15 cellular contexts compared by ENCODE assay signal in genomic region chr6:144186817-144187625, GRCh38. TPM values are rescaled to one million over a fixed set of nuclear protein-coding genes. Genes with fewer than 3 reads are reported as not detected.
A peak's percentile ranks its signal among the peaks of the same experiment; 100 is the strongest.
DNase-seq lines count a peak whose midpoint lies in the region; ATAC-seq, FAIRE-seq and TF ChIP-seq lines count a peak whose summit lies in the region.
"Had no signal": no experiment of that assay in that cellular context is flagged by ENCODE, and none has a peak within 500 bp of the region (broad histone marks: within the 10 kb centered on the region; RNA-seq: fewer than 3 reads in every experiment).

No MANE protein-coding gene starts in this region.

- POLR2A ChIA-PET in GM12878 (lab: Charles Lee): no interaction called here

- CTCF ChIA-PET in GM12878 (lab: Yijun Ruan, JAX): no interaction called here

- peak overlapping the region; percentile 84 for H2BK12ac ChIP-seq in neuronal stem cell (ENCODE audit: low read length)

- H3K79me2 ChIP-seq in GM12878 (ENCODE audit: control insufficient read depth, insufficient read depth, low read length): peaks cover 3% of the 10 kb centered on the region; the same call in 1 of the 2 replicates

- SMC1A ChIA-PET in GM12878 (lab: Charles Lee; ENCODE audit: uncharacterized antibody, unreplicated experiment): no interaction called here

- H3K23ac ChIP-seq in neuronal stem cell (ENCODE audit: low read depth, low read length, poor library complexity): peak overlapping the region; percentile 69

- no peaks in the 10 kb centered on the region for H4K20me1 ChIP-seq in GM12878 (ENCODE audit: control insufficient read depth, insufficient read depth)

- intact Hi-C loops in GM12878 (cut with micrococcal nuclease; ENCODE audit: unreplicated experiment): no loop called here
- intact Hi-C loops in testis (cut with DNase I; ENCODE audit: low total_unique reads): no loop called here

- H2BK15ac ChIP-seq in neuronal stem cell (ENCODE audit: low read length): no peak overlapping the region

- H3K36me3 ChIP-seq in GM12878 (ENCODE audit: control insufficient read depth in 2 of 2, insufficient read depth in 2 of 2, low read length in 1 of 2) (peaks cover 12 to 18% of the 10 kb centered on the region in 2 experiments; a peak in 3 of 4 replicates), neuronal stem cell (replicated peaks in 1 of 2; ENCODE audit: control insufficient read depth in 2 of 2, insufficient read depth in 2 of 2, low read length in 2 of 2) (no peaks in the 10 kb centered on the region), testis (ENCODE audit: low read depth, missing control alignments) (no peaks in the 10 kb centered on the region)

- DNase-seq in activated gamma-delta T cell (lab: John Stamatoyannopoulos, UW) (peak; percentile 7), activated gamma-delta T cell treated with Interleukin-2 at 50 U/mL for 16 hours (no peak), GM12878 (ENCODE audit: low read depth, low spot score) (no peak), neuronal stem cell (ENCODE audit: low spot score) (no peak), testis (no peak), DMS153 (lab: John Stamatoyannopoulos, UW) (no peak), GM12892 (ENCODE audit: insufficient read length) (no peak)
- DNase-seq: Caco-2; CD8-positive, alpha-beta memory T cell; DMS53; GF-D8 had no signal

- H4K8ac ChIP-seq in neuronal stem cell (ENCODE audit: low read depth, low read length): no peak overlapping the region

- FAIRE-seq in GM12878 (lab: Jason Lieb, UNC) (no peak), GM12892 (lab: Jason Lieb, UNC) (no peak)
- FAIRE-seq: H54 had no signal

- no peaks in the 10 kb centered on the region; the same call in 1 of the 3 replicates for H3K9me3 ChIP-seq in GM12878 (replicated peaks; ENCODE audit: control insufficient read depth, insufficient read depth, low read length)
- H3K9me3 ChIP-seq in neuronal stem cell (replicated peaks in 1 of 2; ENCODE audit: control insufficient read depth in 2 of 2, insufficient read depth in 1 of 2, low read depth in 1 of 2, low read length in 2 of 2): peaks cover 0 to 5% of the 10 kb centered on the region in 2 donors
- no peaks in the 10 kb centered on the region for H3K9me3 ChIP-seq in testis
- H3K9me3 ChIP-seq: Caco-2 had no signal

- peak overlapping the region; percentile 31 for H2BK120ac ChIP-seq in neuronal stem cell (ENCODE audit: low read depth, low read length)

- H3K4me1 ChIP-seq in GM12878 (ENCODE audit: control insufficient read depth, insufficient read depth, low read length) (peaks cover 7% of the 10 kb centered on the region; the same call in 1 of the 2 replicates), neuronal stem cell (ENCODE audit: control insufficient read depth in 2 of 2, insufficient read depth in 1 of 2, low read depth in 1 of 2, low read length in 2 of 2) (no peaks in the 10 kb centered on the region), testis (no peaks in the 10 kb centered on the region)
- H3K4me1 ChIP-seq: Caco-2 had no signal

- H2BK5ac ChIP-seq in neuronal stem cell (ENCODE audit: low read length): no peak overlapping the region

- in situ Hi-C loops in GM12878 (cut with MboI): no loop called here

- no peak overlapping the region for H4K91ac ChIP-seq in neuronal stem cell (ENCODE audit: low read depth, low read length, poor library complexity)

- H3K14ac ChIP-seq in neuronal stem cell (ENCODE audit: low read length): no peak overlapping the region

- RAD21 ChIA-PET in GM12878 (lab: Charles Lee; ENCODE audit: unreplicated experiment): no interaction called here

- H3K9ac ChIP-seq in GM12878 (ENCODE audit: control insufficient read depth, insufficient read depth, low read length) (no peak overlapping the region), neuronal stem cell (ENCODE audit: low read depth, low read length, poor library complexity) (no peak overlapping the region)

- no peak for ATAC-seq in GM12878
- ATAC-seq in GM21619 (IDR thresholded peaks at IDR 0.05; ENCODE audit: unreplicated experiment): no peak

- H3K4me2 ChIP-seq in GM12878 (ENCODE audit: control insufficient read depth, insufficient read depth) (no peak overlapping the region), neuronal stem cell (ENCODE audit: insufficient read depth, low read length, poor library complexity, severe bottlenecking) (no peak overlapping the region)

- peak overlapping the region; percentile 70 for H2AK5ac ChIP-seq in neuronal stem cell (ENCODE audit: low read depth, low read length)

- TF ChIP-seq CTCF in GM12878 (IDR thresholded peaks at IDR 0.05 in 2 of 3, conservative IDR thresholded peaks at IDR 0.05 in 1 of 3; ENCODE audit: control insufficient read depth in 2 of 3, extremely low read depth in 1 of 3, insufficient read depth in 1 of 3, low read depth in 3 of 3, low read length in 3 of 3): no peak
- no peak for TF ChIP-seq CTCF in testis (IDR thresholded peaks at IDR 0.05)

- peak overlapping the region; percentile 62 for H3K18ac ChIP-seq in neuronal stem cell (ENCODE audit: low read length)

- no peak for TF ChIP-seq RAD21 in GM12878 (IDR thresholded peaks at IDR 0.05; ENCODE audit: insufficient read depth, low read depth, low read length)

- 98% methylated on average over 55 of the region's 79 CpGs for WGBS in GM12878 (ENCODE audit: insufficient coverage, insufficient replicate concordance, low lambda C conversion rate, missing lambda C conversion rate)
- WGBS in neuronal stem cell (ENCODE audit: extremely low coverage in 2 of 2, insufficient read length in 2 of 2, insufficient replicate concordance in 1 of 2), 2 donors: no CpG with 5 or more reads among the region's 79 CpGs
- WGBS in testis, 2 donors: 61 to 67% methylated on average over 73 to 79 of the region's 79 CpGs

- H3K4me3 ChIP-seq in GM12878: no peak overlapping the region
- no peak overlapping the region for H3K4me3 ChIP-seq in neuronal stem cell (ENCODE audit: low read length in 2 of 2)
- H3K4me3 ChIP-seq in testis: peak overlapping the region; percentile 23 to 44

- peak overlapping the region; percentile 44 for H3K4ac ChIP-seq in neuronal stem cell (ENCODE audit: low read length)

- H3K27ac ChIP-seq in GM12878 (ENCODE audit: control insufficient read depth, insufficient read depth) (no peak overlapping the region), neuronal stem cell (replicated peaks; ENCODE audit: low read length) (no peak overlapping the region), testis (no peak overlapping the region)
- H3K27ac ChIP-seq: 22Rv1 had no signal

- no peak overlapping the region for H2AFZ ChIP-seq in GM12878 (ENCODE audit: control insufficient read depth, low read depth, low read length)
- peak overlapping the region; percentile 10 for H2AFZ ChIP-seq in neuronal stem cell (ENCODE audit: low read length)

- H3K27me3 ChIP-seq in GM12878 (replicated peaks in 1 of 2; ENCODE audit: control insufficient read depth in 2 of 2, insufficient read depth in 2 of 2, low read length in 1 of 2): no peaks in the 10 kb centered on the region
- H3K27me3 ChIP-seq in neuronal stem cell (ENCODE audit: control insufficient read depth in 3 of 3, insufficient read depth in 3 of 3, low read depth in 1 of 3, low read length in 3 of 3): peaks cover 0 to 3% (median 0%) of the 10 kb centered on the region in 3 experiments
- H3K27me3 ChIP-seq in testis: no peaks in the 10 kb centered on the region

- no peak for TF ChIP-seq EP300 in GM12878 (IDR thresholded peaks at IDR 0.05; ENCODE audit: borderline replicate concordance in 1 of 2, control insufficient read depth in 1 of 2, low read depth in 2 of 2, low read length in 2 of 2)

- TF ChIP-seq POLR2A in GM12878 (IDR thresholded peaks at IDR 0.05; ENCODE audit: low read depth, low read length): peak; percentile 28; the same call in 1 of the 2 replicates
- TF ChIP-seq POLR2A in testis (IDR thresholded peaks at IDR 0.05): no peak
- TF ChIP-seq POLR2A in GM12892 (IDR thresholded peaks at IDR 0.05; ENCODE audit: low read depth, low read length): no peak

- no TSS peak for BruUV-seq in GM12878 (replicated peaks; lab: Mats Ljungman, UMichigan)

- H3K79me1 ChIP-seq in neuronal stem cell (ENCODE audit: low read depth, low read length): peaks cover 5% of the 10 kb centered on the region

TF ChIP-seq in GM12878, 131 proteins besides CTCF, POLR2A, EP300 and RAD21 (continues in another document):
- TF ChIP-seq NFYA (IDR thresholded peaks at IDR 0.05; ENCODE audit: borderline replicate concordance, low read depth, low read length) (no peak), MLLT1 (IDR thresholded peaks at IDR 0.05) (no peak), PAX8 (IDR thresholded peaks at IDR 0.05) (no peak)

RNA-seq across cellular contexts. Expression of gene STX11, which starts 36.7 kb away (rescaled TPM):
- 23.8 and 25.7 TPM in 2 replicates for total RNA-seq in GM12878 (2013; cell fraction: nucleolus; rRNA removed)
- total RNA-seq in GM12878 (2014; rRNA removed) (21.3 and 22.0 TPM in 2 replicates), GM12878 (2014; rRNA removed; fragmentation: Illumina TruSeq; extraction: Trizol) (9.2 and 10.1 TPM in 2 replicates), GM12878 (2021) (20.9 and 23.2 TPM in 2 replicates), testis (1 to 10 TPM; 6.1 to 9.5 TPM)
- 8.4 TPM for polyA plus RNA-seq in GM12878 (2011; ENCODE audit: low read depth)
- polyA plus RNA-seq in GM12878 (2011; rRNA removed) (34.2 and 35.3 TPM in 2 replicates), GM12878 (2014; fragmentation: Illumina TruSeq; extraction: Trizol) (9.9 and 11.0 TPM in 2 replicates), GM12878 (2014; fragmentation: Nextera tagmentation; extraction: Ambion mirVana) (1 to 10 TPM in 1 of 2 experiments, under 1 TPM in 1; 0.66 to 2.3 TPM), GM12878 (2014; rRNA removed) (17.8 and 18.2 TPM in 2 replicates), GM12878 (2016; fragmentation: Nextera tagmentation; extraction: Ambion mirVana) (10 to 100 TPM; 37.7 to 38.1 TPM), testis (ENCODE audit: insufficient read depth, low read depth, low replicate concordance) (4.6 TPM)
- 34.9 and 44.9 TPM in 2 replicates for polyA plus RNA-seq in GM12878 (2011; cell fraction: cytosol; rRNA removed)
- polyA plus RNA-seq in GM12878 (2011; cell fraction: nucleus; rRNA removed): 25.4 and 30.4 TPM in 2 replicates
- 14.9 and 16.3 TPM in 2 replicates for polyA plus RNA-seq in GM12878 (2012)
- polyA minus RNA-seq in GM12878 (2011; rRNA and poly(A)+ RNA removed): 34.6 and 59.5 TPM in 2 replicates
- 21.9 and 22.6 TPM in 2 replicates for polyA minus RNA-seq in GM12878 (2011; cell fraction: cytosol; rRNA and poly(A)+ RNA removed)
- polyA minus RNA-seq in GM12878 (2011; cell fraction: nucleus; rRNA and poly(A)+ RNA removed): 13.5 and 24.3 TPM in 2 replicates
- polyA plus RNA-seq in neuronal stem cell (2013, experiment 1 of 2): 0.08 TPM
- polyA plus RNA-seq in neuronal stem cell (2013, experiment 2 of 2): 0.08 TPM
- 8.2 TPM for polyA plus RNA-seq in GM12892 (2012; ENCODE audit: missing spikeins)
- total RNA-seq: HT-29 had no signal

Comparison
In these comparisons a context has a peak if more than half of its experiments do, and no peak if none do; other contexts are left out.
1. H3K4me3 ChIP-seq: peak in testis (2 of 2); none in GM12878 (single experiment) and neuronal stem cell (0 of 2).